Comparison of ENCODE assay signal across 8 cellular contexts in genomic region chr5:138542120-138542955, GRCh38. TPM values are rescaled to one million over a fixed set of nuclear protein-coding genes. Genes with fewer than 3 reads are reported as not detected.
A peak's percentile ranks its signal among the peaks of the same experiment; 100 is the strongest.
DNase-seq lines count a peak whose midpoint lies in the region; ATAC-seq, FAIRE-seq and TF ChIP-seq lines count a peak whose summit lies in the region.

No MANE protein-coding gene starts in this region.

- H3K79me2 ChIP-seq in K562 (ENCODE audit: control insufficient read depth, insufficient read depth, low read length): peaks cover 96% of the 10 kb centered on the region

- H3K27me3 ChIP-seq in K562 (ENCODE audit: control insufficient read depth in 2 of 2, insufficient read depth in 2 of 2, low read length in 2 of 2) (no peaks in the 10 kb centered on the region), left lung (no peaks in the 10 kb centered on the region), thyroid gland (no peaks in the 10 kb centered on the region)

- H3K4me1 ChIP-seq in K562 (replicated peaks in 1 of 2; ENCODE audit: control insufficient read depth in 2 of 2, insufficient read depth in 2 of 2, low read length in 2 of 2) (peaks cover 7 to 36% of the 10 kb centered on the region in 2 experiments), left lung (peaks cover 33 to 82% of the 10 kb centered on the region in 2 donors), thyroid gland (peaks cover 34 to 43% of the 10 kb centered on the region in 2 donors)

- H3K9ac ChIP-seq in K562 (ENCODE audit: insufficient read depth in 1 of 2, low read depth in 2 of 2, low read length in 2 of 2): peak overlapping the region; percentile 100

- peak overlapping the region; percentile 63 for H2AFZ ChIP-seq in K562 (ENCODE audit: low read depth, low read length)

- peak; percentile 10 for DNase-seq in GM12892 (ENCODE audit: insufficient read length)
- DNase-seq in LHCN-M2 (ENCODE audit: low read depth): peak; percentile 9
- DNase-seq in K562 (ENCODE audit: extremely low read depth in 1 of 4, low spot score in 3 of 4): peak in 3 of 4 experiments; percentile 21 to 62 (median 59)
- no peak for DNase-seq in left lung
- peak in 1 of 2 donors; percentile 7 for DNase-seq in thyroid gland
- DNase-seq in HTR-8/SVneo (ENCODE audit: insufficient read length, low spot score): no peak

- TSS peak; percentile 53 for BruUV-seq in K562 (replicated peaks; lab: Mats Ljungman, UMichigan)

- peak overlapping the region; percentile 90 for H3K4me2 ChIP-seq in K562 (ENCODE audit: insufficient read depth, low read length)

- peak; percentile 0 for ATAC-seq in K562
- ATAC-seq in left lung: no peak
- no peak for ATAC-seq in HG03108 (IDR thresholded peaks at IDR 0.05; ENCODE audit: unreplicated experiment)
- no peak for ATAC-seq in GM18868 (IDR thresholded peaks at IDR 0.05; ENCODE audit: unreplicated experiment)

- TF ChIP-seq CTCF in K562 (IDR thresholded peaks at IDR 0.05 in 2 of 3, conservative IDR thresholded peaks at IDR 0.05 in 1 of 3; ENCODE audit: insufficient read depth in 2 of 3, low read depth in 1 of 3, low read length in 3 of 3): no peak
- TF ChIP-seq CTCF in left lung (IDR thresholded peaks at IDR 0.05): no peak
- TF ChIP-seq CTCF in thyroid gland (IDR thresholded peaks at IDR 0.05): no peak

- in situ Hi-C loops in K562 (cut with MboI): no loop called here

- H3K4me3 ChIP-seq in K562: peak overlapping the region; percentile 97
- H3K4me3 ChIP-seq in left lung: peak overlapping the region; percentile 91 to 98
- peak overlapping the region; percentile 74 to 94 (median 94) for H3K4me3 ChIP-seq in thyroid gland (replicated peaks in 1 of 3)

- under 1% methylated on average over 44 of the region's 48 CpGs for WGBS in K562 (ENCODE audit: insufficient coverage, low coverage, missing lambda C conversion rate)
- 0 to 2% methylated on average over 19 to 31 of the region's 48 CpGs for WGBS in thyroid gland, 2 donors

- H3K9me3 ChIP-seq in K562 (replicated peaks; ENCODE audit: control insufficient read depth, insufficient read depth, low read depth, low read length) (no peaks in the 10 kb centered on the region), left lung (no peaks in the 10 kb centered on the region), thyroid gland (no peaks in the 10 kb centered on the region)

- H3K27ac ChIP-seq in K562 (ENCODE audit: extremely low read depth, low read depth, low read length): peak overlapping the region; percentile 96
- H3K27ac ChIP-seq in left lung: peak overlapping the region; percentile 98 to 99
- H3K27ac ChIP-seq in thyroid gland: peak overlapping the region; percentile 87 to 90 (median 89)

- no peak for TF ChIP-seq EP300 in K562 (IDR thresholded peaks at IDR 0.05; ENCODE audit: low read length)

- H3K36me3 ChIP-seq in K562 (ENCODE audit: control insufficient read depth, insufficient read depth, low read length) (peaks cover 65% of the 10 kb centered on the region), left lung (peaks cover 0 to 7% of the 10 kb centered on the region in 2 donors), thyroid gland (no peaks in the 10 kb centered on the region)

- TF ChIP-seq POLR2A in GM12892 (IDR thresholded peaks at IDR 0.05; ENCODE audit: low read depth, low read length) (no peak; the same call in 1 of the 2 replicates), K562 (conservative IDR thresholded peaks at IDR 0.05) (no peak), thyroid gland (IDR thresholded peaks at IDR 0.05) (no peak)

- H3K9me1 ChIP-seq in K562 (ENCODE audit: control insufficient read depth, insufficient read depth, low read length): no peaks in the 10 kb centered on the region

- POLR2A ChIA-PET in K562 (lab: Yijun Ruan, JAX): interaction anchor here (0.6 to 4.2 kb wide), 32 partner anchors 8 to 1159 kb away, joined by 3 to 64 read pairs (median 6); partner anchors contain the start of genes EGR1 and HSPA9

- TF ChIP-seq RAD21 in K562 (CRISPR knock-in tag; conservative IDR thresholded peaks at IDR 0.05 in 1 of 2, IDR thresholded peaks at IDR 0.05 in 1 of 2): no peak

- intact Hi-C loops in K562 (cut with micrococcal nuclease) (no loop called here), left lung (cut with DNase I) (no loop called here), thyroid gland (cut with DNase I) (no loop called here)

- H4K20me1 ChIP-seq in K562 (replicated peaks; ENCODE audit: control insufficient read depth, insufficient read depth, low read length): peaks cover 31% of the 10 kb centered on the region

- CTCF ChIA-PET in K562 (lab: Yijun Ruan, JAX; ENCODE audit: low intra/inter-chr PET ratio): interaction anchor here (1.1 kb wide), 1 partner anchor 79 kb away, joined by 3 read pairs; no protein-coding TSS in a partner anchor

- FAIRE-seq in GM12892 (lab: Jason Lieb, UNC): no peak
- no peak for FAIRE-seq in K562 (lab: Jason Lieb, UNC)
- FAIRE-seq in HTR-8/SVneo (lab: Jason Lieb, UNC): no peak

TF ChIP-seq in K562, 482 proteins besides CTCF, POLR2A, EP300 and RAD21 (continues in another document):
- TF ChIP-seq ZBTB43 (CRISPR knock-in tag; IDR thresholded peaks at IDR 0.05) (peak; percentile 53; the same call in 1 of the 2 replicates), ZNF146 (CRISPR knock-in tag; IDR thresholded peaks at IDR 0.05; ENCODE audit: unreplicated experiment) (peak; percentile 14), CCNT2 (IDR thresholded peaks at IDR 0.05; ENCODE audit: borderline replicate concordance, extremely low read depth, insufficient read length, low read depth, low read length) (peak; percentile 48), KAT7 (CRISPR knock-in tag; IDR thresholded peaks at IDR 0.05; ENCODE audit: borderline replicate concordance) (0 out of 2 replicates have a peak, but pooled peaks have one; percentile 75), ZSCAN29 (IDR thresholded peaks at IDR 0.05) (no peak), NFIX (CRISPR knock-in tag; IDR thresholded peaks at IDR 0.05; ENCODE audit: low read depth) (no peak), NFRKB (IDR thresholded peaks at IDR 0.05; ENCODE audit: low read depth) (peak; percentile 45; the same call in 1 of the 2 replicates), ZBTB7A (IDR thresholded peaks at IDR 0.05; ENCODE audit: borderline replicate concordance, control insufficient read depth, low read depth, low read length) (peak; percentile 38; the same call in 1 of the 2 replicates)

RNA-seq across cellular contexts. Expression of gene ETF1, which starts 0.7 kb away (rescaled TPM):
- polyA plus RNA-seq in GM12892 (2012; ENCODE audit: missing spikeins): 59.5 TPM
- 141 and 163 TPM in 2 replicates for total RNA-seq in LHCN-M2 (2014; rRNA removed)
- polyA plus RNA-seq in LHCN-M2 (2012): 62.3 TPM
- total RNA-seq in K562 (2011; cell fraction: chromatin; rRNA removed; ENCODE audit: low replicate concordance): 43.7 and 83.9 TPM in 2 replicates
- total RNA-seq in K562 (2011; cell fraction: nucleolus; rRNA removed): 26.2 and 27.1 TPM in 2 replicates
- total RNA-seq in K562 (2011; cell fraction: nucleoplasm; rRNA removed): 53.3 and 65.5 TPM in 2 replicates
- 149 and 157 TPM in 2 replicates for total RNA-seq in K562 (2014; rRNA removed)
- total RNA-seq in K562 (2014; rRNA removed; fragmentation: Illumina TruSeq; extraction: Trizol): 190 and 225 TPM in 2 replicates
- total RNA-seq in K562 (2015; rRNA removed; fragmentation: Illumina TruSeq; extraction: Trizol): 146 and 159 TPM in 2 replicates
- total RNA-seq in K562 (2021): 189 and 209 TPM in 2 replicates
- 113 and 179 TPM in 2 replicates for polyA plus RNA-seq in K562 (2011; rRNA removed)
- 43.2 and 61.7 TPM in 2 replicates for polyA plus RNA-seq in K562 (2011; cell fraction: cytosol; rRNA removed)
- polyA plus RNA-seq in K562 (2011; cell fraction: nucleus; rRNA removed): 33.0 and 41.2 TPM in 2 replicates
- 93.8 and 122 TPM in 2 replicates for polyA plus RNA-seq in K562 (2012)
- polyA plus RNA-seq in K562 (2014; fragmentation: Illumina TruSeq; extraction: Trizol): 162 and 198 TPM in 2 replicates
- polyA plus RNA-seq in K562 (2014; fragmentation: Nextera tagmentation; extraction: Ambion mirVana): 10 to 100 TPM; 53.7 to 57.3 TPM
- 137 and 164 TPM in 2 replicates for polyA plus RNA-seq in K562 (2014; rRNA removed)
- polyA minus RNA-seq in K562 (2011; rRNA and poly(A)+ RNA removed): 249 and 254 TPM in 2 replicates
- 67.7 and 94.2 TPM in 2 replicates for polyA minus RNA-seq in K562 (2011; cell fraction: cytosol; rRNA and poly(A)+ RNA removed)
- 25.3 and 40.0 TPM in 2 replicates for polyA minus RNA-seq in K562 (2011; cell fraction: nucleus; rRNA and poly(A)+ RNA removed)
- total RNA-seq in left lung: 100 to 1,000 TPM; 107 to 112 TPM
- 10 to 100 TPM; 64.9 to 84.9 (median 80.4) TPM for total RNA-seq in thyroid gland

RNA-seq across cellular contexts. Expression of gene HSPA9, which starts 32.9 kb away (rescaled TPM):
- 227 TPM for polyA plus RNA-seq in GM12892 (2012; ENCODE audit: missing spikeins)
- total RNA-seq in LHCN-M2 (2014; rRNA removed): 424 and 464 TPM in 2 replicates
- polyA plus RNA-seq in LHCN-M2 (2012): 103 TPM
- total RNA-seq in K562 (2011; cell fraction: chromatin; rRNA removed; ENCODE audit: low replicate concordance): 389 and 542 TPM in 2 replicates
- 228 and 277 TPM in 2 replicates for total RNA-seq in K562 (2011; cell fraction: nucleolus; rRNA removed)
- 287 and 329 TPM in 2 replicates for total RNA-seq in K562 (2011; cell fraction: nucleoplasm; rRNA removed)
- total RNA-seq in K562 (2014; rRNA removed): 482 and 583 TPM in 2 replicates
- 548 and 597 TPM in 2 replicates for total RNA-seq in K562 (2014; rRNA removed; fragmentation: Illumina TruSeq; extraction: Trizol)
- total RNA-seq in K562 (2015; rRNA removed; fragmentation: Illumina TruSeq; extraction: Trizol): 522 and 545 TPM in 2 replicates
- 481 and 498 TPM in 2 replicates for total RNA-seq in K562 (2021)
- 296 and 361 TPM in 2 replicates for polyA plus RNA-seq in K562 (2011; rRNA removed)
- polyA plus RNA-seq in K562 (2011; cell fraction: cytosol; rRNA removed): 229 and 239 TPM in 2 replicates
- 225 and 240 TPM in 2 replicates for polyA plus RNA-seq in K562 (2011; cell fraction: nucleus; rRNA removed)
- 333 and 576 TPM in 2 replicates for polyA plus RNA-seq in K562 (2012)
- polyA plus RNA-seq in K562 (2014; fragmentation: Illumina TruSeq; extraction: Trizol): 474 and 552 TPM in 2 replicates
- 100 to 1,000 TPM; 195 to 294 TPM for polyA plus RNA-seq in K562 (2014; fragmentation: Nextera tagmentation; extraction: Ambion mirVana)
- polyA plus RNA-seq in K562 (2014; rRNA removed): 514 and 537 TPM in 2 replicates
- 500 and 528 TPM in 2 replicates for polyA minus RNA-seq in K562 (2011; rRNA and poly(A)+ RNA removed)
- polyA minus RNA-seq in K562 (2011; cell fraction: cytosol; rRNA and poly(A)+ RNA removed): 329 and 345 TPM in 2 replicates
- polyA minus RNA-seq in K562 (2011; cell fraction: nucleus; rRNA and poly(A)+ RNA removed): 149 and 198 TPM in 2 replicates
- total RNA-seq in left lung: 100 to 1,000 TPM; 128 to 205 TPM
- total RNA-seq in thyroid gland: 100 to 1,000 TPM; 253 to 556 (median 406) TPM

Comparison
In these comparisons a context has a peak if more than half of its experiments do, and no peak if none do; other contexts are left out.
1. DNase-seq: peak in GM12892 (single experiment), LHCN-M2 (single experiment) and K562 (3 of 4); none in left lung (0 of 2) and HTR-8/SVneo (single experiment).
2. Peak in every context shown above with its lines, with median percentiles within 50 percentile points of each other: H3K27ac ChIP-seq and H3K4me3 ChIP-seq.